11 cellular contexts compared by ENCODE assay signal in the genomic region with DNA sequence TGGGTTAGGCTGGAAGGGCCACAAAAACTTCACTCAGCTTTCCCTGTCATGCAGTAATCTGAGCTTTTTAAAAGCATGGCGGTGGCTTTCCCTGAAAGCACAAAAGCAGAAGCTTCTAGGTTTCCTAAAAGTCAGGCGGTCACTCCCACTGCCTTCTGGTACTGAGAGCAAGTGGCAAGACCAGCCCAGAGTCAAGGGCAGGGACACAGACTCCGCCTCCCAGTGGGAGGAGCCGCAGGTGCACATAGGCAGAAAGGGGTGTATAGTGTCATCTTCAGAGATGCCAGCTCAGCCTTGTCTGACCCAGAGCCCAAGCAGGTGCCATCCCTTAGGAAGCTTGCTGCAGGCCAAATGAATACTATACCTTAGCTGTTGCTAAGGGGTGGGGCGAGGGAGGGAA. TPM values are rescaled to one million over a fixed set of nuclear protein-coding genes. Genes with fewer than 3 reads are reported as not detected.
DNase-seq lines count a peak whose midpoint lies in the region; ATAC-seq, FAIRE-seq and TF ChIP-seq lines count a peak whose summit lies in the region.
"Had no signal": no experiment of that assay in that cellular context is flagged by ENCODE, and none has a peak within 500 bp of the region (broad histone marks: within the 10 kb centered on the region; RNA-seq: fewer than 3 reads in every experiment).

No MANE protein-coding gene starts in this region.

- no peak for FAIRE-seq in GM12878 (lab: Jason Lieb, UNC)

- TF ChIP-seq RAD21 in GM12878 (IDR thresholded peaks at IDR 0.05; ENCODE audit: insufficient read depth, low read depth, low read length), result no peak

- H2AFZ ChIP-seq in GM12878 (ENCODE audit: control insufficient read depth, low read depth, low read length), result no peak overlapping the region
- peak overlapping the region; percentile 59 for H2AFZ ChIP-seq in parathyroid adenoma

- ATAC-seq in GM12878 (peak; percentile 75), GM21447 (IDR thresholded peaks at IDR 0.05; ENCODE audit: unreplicated experiment) (no peak), GM21528 (IDR thresholded peaks at IDR 0.05; ENCODE audit: low FRiP score, unreplicated experiment) (no peak)

- in situ Hi-C loops in GM12878 (cut with MboI), result no loop called here

- no peak for TF ChIP-seq EP300 in GM12878 (IDR thresholded peaks at IDR 0.05; ENCODE audit: borderline replicate concordance in 1 of 2, control insufficient read depth in 1 of 2, low read depth in 2 of 2, low read length in 2 of 2)

- no peaks in the 10 kb centered on the region for H4K20me1 ChIP-seq in GM12878 (ENCODE audit: control insufficient read depth, insufficient read depth)

- TF ChIP-seq CTCF in NB4 (IDR thresholded peaks at IDR 0.05; ENCODE audit: low read depth, low read length), result no peak
- no peak for TF ChIP-seq CTCF in GM12878 (IDR thresholded peaks at IDR 0.05 in 2 of 3, conservative IDR thresholded peaks at IDR 0.05 in 1 of 3; ENCODE audit: control insufficient read depth in 2 of 3, extremely low read depth in 1 of 3, insufficient read depth in 1 of 3, low read depth in 3 of 3, low read length in 3 of 3)
- TF ChIP-seq CTCF in parathyroid adenoma (IDR thresholded peaks at IDR 0.05), result no peak

- intact Hi-C loops in GM12878 (cut with micrococcal nuclease; ENCODE audit: unreplicated experiment), result no loop called here

- SMC1A ChIA-PET in GM12878 (lab: Charles Lee; ENCODE audit: uncharacterized antibody, unreplicated experiment), result interaction anchor here (0.9 to 1.5 kb wide), 5 partner anchors 12 to 169 kb away, joined by 3 to 4 read pairs (median 3); partner anchors contain the start of gene RPS10

- H3K9ac ChIP-seq in GM12878 (ENCODE audit: control insufficient read depth, insufficient read depth, low read length) (no peak overlapping the region), parathyroid adenoma (no peak overlapping the region)

- POLR2A ChIA-PET in GM12878 (lab: Charles Lee), result interaction anchor here (0.6 kb wide), 1 partner anchor 17 kb away, joined by 3 read pairs; no protein-coding TSS in a partner anchor

- no peak for TF ChIP-seq POLR2A in NB4 (IDR thresholded peaks at IDR 0.05; ENCODE audit: extremely low read depth, insufficient read length)
- TF ChIP-seq POLR2A in GM12878 (IDR thresholded peaks at IDR 0.05; ENCODE audit: low read depth, low read length), result no peak

- 40% methylated on average over 5 of the region's 5 CpGs for WGBS in GM12878 (ENCODE audit: insufficient coverage, insufficient replicate concordance, low lambda C conversion rate, missing lambda C conversion rate)

- H3K9me3 ChIP-seq in GM12878 (replicated peaks; ENCODE audit: control insufficient read depth, insufficient read depth, low read length) (no peaks in the 10 kb centered on the region), parathyroid adenoma (ENCODE audit: control insufficient read depth, low read length) (no peaks in the 10 kb centered on the region)

- H3K36me3 ChIP-seq in GM12878 (ENCODE audit: control insufficient read depth in 2 of 2, insufficient read depth in 2 of 2, low read length in 1 of 2) (no peaks in the 10 kb centered on the region), parathyroid adenoma (ENCODE audit: control insufficient read depth, insufficient read depth, low read length) (no peaks in the 10 kb centered on the region)

- H3K27ac ChIP-seq in GM12878 (ENCODE audit: control insufficient read depth, insufficient read depth), result no peak overlapping the region
- no peak overlapping the region for H3K27ac ChIP-seq in parathyroid adenoma

- H3K79me2 ChIP-seq in GM12878 (ENCODE audit: control insufficient read depth, insufficient read depth, low read length), result no peaks in the 10 kb centered on the region
- H3K79me2 ChIP-seq in parathyroid adenoma, result no peaks in the 10 kb centered on the region

- BruUV-seq in GM12878 (replicated peaks; lab: Mats Ljungman, UMichigan), result no TSS peak

- H3K4me3 ChIP-seq in NB4 (ENCODE audit: low read depth, low read length), result no peak overlapping the region
- H3K4me3 ChIP-seq in GM12878, result no peak overlapping the region
- no peak overlapping the region for H3K4me3 ChIP-seq in parathyroid adenoma (ENCODE audit: low read depth, low read length)

- H3K4me2 ChIP-seq in GM12878 (ENCODE audit: control insufficient read depth, insufficient read depth) (no peak overlapping the region), parathyroid adenoma (ENCODE audit: low read length) (no peak overlapping the region)

- CTCF ChIA-PET in GM12878 (lab: Yijun Ruan, JAX), result interaction anchor here (0.7 to 2.5 kb wide), 2 partner anchors 12 to 162 kb away, joined by 3 to 11 read pairs; no protein-coding TSS in a partner anchor

- H3K4me1 ChIP-seq in GM12878 (ENCODE audit: control insufficient read depth, insufficient read depth, low read length) (no peaks in the 10 kb centered on the region), parathyroid adenoma (peaks cover 2% of the 10 kb centered on the region)

- RAD21 ChIA-PET in GM12878 (lab: Charles Lee; ENCODE audit: unreplicated experiment), result no interaction called here

- DNase-seq in NCI-H510A treated with DMSO at 0.1 percent for 48 hours (lab: John Stamatoyannopoulos, UW), result peak; percentile 59
- DNase-seq in NCI-H510A (lab: John Stamatoyannopoulos, UW), result no peak
- DNase-seq in NB4 (ENCODE audit: low read depth), result peak; percentile 48
- no peak for DNase-seq in GM12878 (ENCODE audit: low read depth, low spot score)
- DNase-seq in nucleus accumbens (lab: John Stamatoyannopoulos, UW), result no peak
- DNase-seq: effector CD8-positive, alpha-beta T cell; immature natural killer cell had no signal

- no peaks in the 10 kb centered on the region for H3K27me3 ChIP-seq in GM12878 (replicated peaks in 1 of 2; ENCODE audit: control insufficient read depth in 2 of 2, insufficient read depth in 2 of 2, low read length in 1 of 2)
- no peaks in the 10 kb centered on the region for H3K27me3 ChIP-seq in parathyroid adenoma (ENCODE audit: control insufficient read depth, insufficient read depth, low read length)

RNA-seq across cellular contexts. Expression of gene PACSIN1, which starts 18.0 kb away (rescaled TPM):
- 2.1 and 3.9 TPM in 2 replicates for total RNA-seq in GM12878 (2013; cell fraction: nucleolus; rRNA removed)
- total RNA-seq in GM12878 (2014; rRNA removed) (3.6 and 5.1 TPM in 2 replicates), GM12878 (2014; rRNA removed; fragmentation: Illumina TruSeq; extraction: Trizol) (1.9 and 2.1 TPM in 2 replicates), GM12878 (2021) (8.9 and 9.4 TPM in 2 replicates)
- 0.25 TPM for polyA plus RNA-seq in GM12878 (2011; ENCODE audit: low read depth)
- polyA plus RNA-seq in GM12878 (2011; rRNA removed) (6.9 and 7.5 TPM in 2 replicates), GM12878 (2014; fragmentation: Illumina TruSeq; extraction: Trizol) (3.3 and 4.8 TPM in 2 replicates), GM12878 (2014; fragmentation: Nextera tagmentation; extraction: Ambion mirVana) (under 1 TPM; 0.50 to 0.75 TPM), GM12878 (2014; rRNA removed) (6.8 and 6.9 TPM in 2 replicates), GM12878 (2016; fragmentation: Nextera tagmentation; extraction: Ambion mirVana) (1 to 10 TPM; 1.7 to 2.0 TPM)
- 9.0 and 10.1 TPM in 2 replicates for polyA plus RNA-seq in GM12878 (2011; cell fraction: cytosol; rRNA removed)
- polyA plus RNA-seq in GM12878 (2011; cell fraction: nucleus; rRNA removed), result 22.5 and 29.3 TPM in 2 replicates
- 1.2 and 1.4 TPM in 2 replicates for polyA plus RNA-seq in GM12878 (2012)
- 5.2 and 8.2 TPM in 2 replicates for polyA minus RNA-seq in GM12878 (2011; rRNA and poly(A)+ RNA removed)
- 4.1 and 5.1 TPM in 2 replicates for polyA minus RNA-seq in GM12878 (2011; cell fraction: cytosol; rRNA and poly(A)+ RNA removed)
- 3.9 and 4.7 TPM in 2 replicates for polyA minus RNA-seq in GM12878 (2011; cell fraction: nucleus; rRNA and poly(A)+ RNA removed)
- total RNA-seq: RPMI7951 had no signal

RNA-seq across cellular contexts. Expression of gene RPS10, which starts 22.0 kb away (rescaled TPM):
- total RNA-seq in GM12878 (2013; cell fraction: nucleolus; rRNA removed), result 360 and 401 TPM in 2 replicates
- total RNA-seq in GM12878 (2014; rRNA removed) (3,265 and 3,625 TPM in 2 replicates), GM12878 (2014; rRNA removed; fragmentation: Illumina TruSeq; extraction: Trizol) (3,150 and 3,233 TPM in 2 replicates), GM12878 (2021) (2,325 and 2,481 TPM in 2 replicates)
- 8,423 TPM for polyA plus RNA-seq in GM12878 (2011; ENCODE audit: low read depth)
- polyA plus RNA-seq in GM12878 (2011; rRNA removed) (2,575 and 3,799 TPM in 2 replicates), GM12878 (2014; fragmentation: Illumina TruSeq; extraction: Trizol) (3,495 and 3,970 TPM in 2 replicates), GM12878 (2014; fragmentation: Nextera tagmentation; extraction: Ambion mirVana) (1,000 to 10,000 TPM; 2,067 to 2,394 TPM), GM12878 (2014; rRNA removed) (3,767 and 4,060 TPM in 2 replicates), GM12878 (2016; fragmentation: Nextera tagmentation; extraction: Ambion mirVana) (1,000 to 10,000 TPM; 1,546 to 1,554 TPM)
- 6,646 and 9,086 TPM in 2 replicates for polyA plus RNA-seq in GM12878 (2011; cell fraction: cytosol; rRNA removed)
- 1,492 and 1,706 TPM in 2 replicates for polyA plus RNA-seq in GM12878 (2011; cell fraction: nucleus; rRNA removed)
- polyA plus RNA-seq in GM12878 (2012), result 3,794 and 4,086 TPM in 2 replicates
- 1,866 and 2,585 TPM in 2 replicates for polyA minus RNA-seq in GM12878 (2011; rRNA and poly(A)+ RNA removed)
- polyA minus RNA-seq in GM12878 (2011; cell fraction: cytosol; rRNA and poly(A)+ RNA removed), result 439 and 466 TPM in 2 replicates
- 136 and 165 TPM in 2 replicates for polyA minus RNA-seq in GM12878 (2011; cell fraction: nucleus; rRNA and poly(A)+ RNA removed)

RNA-seq across cellular contexts. Expression of gene NUDT3, which starts 55.4 kb away (rescaled TPM):
- 32.2 and 32.9 TPM in 2 replicates for total RNA-seq in GM12878 (2013; cell fraction: nucleolus; rRNA removed)
- 27.3 and 32.4 TPM in 2 replicates for total RNA-seq in GM12878 (2014; rRNA removed)
- total RNA-seq in GM12878 (2014; rRNA removed; fragmentation: Illumina TruSeq; extraction: Trizol), result 32.1 and 32.3 TPM in 2 replicates
- 27.8 and 28.5 TPM in 2 replicates for total RNA-seq in GM12878 (2021)
- polyA plus RNA-seq in GM12878 (2011; ENCODE audit: low read depth), result 4.2 TPM
- polyA plus RNA-seq in GM12878 (2011; rRNA removed), result 17.9 and 20.9 TPM in 2 replicates
- 10.5 and 11.0 TPM in 2 replicates for polyA plus RNA-seq in GM12878 (2011; cell fraction: cytosol; rRNA removed)
- 8.2 and 10.1 TPM in 2 replicates for polyA plus RNA-seq in GM12878 (2011; cell fraction: nucleus; rRNA removed)
- 4.6 and 5.9 TPM in 2 replicates for polyA plus RNA-seq in GM12878 (2012)
- polyA plus RNA-seq in GM12878 (2014; fragmentation: Illumina TruSeq; extraction: Trizol), result 28.5 and 34.7 TPM in 2 replicates
- 10 to 100 TPM in 1 of 2 experiments, 1 to 10 TPM in 1; 2.4 to 23.6 TPM for polyA plus RNA-seq in GM12878 (2014; fragmentation: Nextera tagmentation; extraction: Ambion mirVana)
- 25.8 and 27.6 TPM in 2 replicates for polyA plus RNA-seq in GM12878 (2014; rRNA removed)
- polyA plus RNA-seq in GM12878 (2016; fragmentation: Nextera tagmentation; extraction: Ambion mirVana), result 10 to 100 TPM; 13.8 to 14.2 TPM
- 22.7 and 22.9 TPM in 2 replicates for polyA minus RNA-seq in GM12878 (2011; rRNA and poly(A)+ RNA removed)
- 8.3 and 10.4 TPM in 2 replicates for polyA minus RNA-seq in GM12878 (2011; cell fraction: cytosol; rRNA and poly(A)+ RNA removed)
- polyA minus RNA-seq in GM12878 (2011; cell fraction: nucleus; rRNA and poly(A)+ RNA removed), result 3.4 and 5.5 TPM in 2 replicates

Comparison
In these comparisons a context has a peak if more than half of its experiments do, and no peak if none do; other contexts are left out.
1. DNase-seq: peak in NCI-H510A treated with DMSO at 0.1 percent for 48 hours (single experiment) and NB4 (single experiment); none in NCI-H510A (single experiment), GM12878 (single experiment) and nucleus accumbens (0 of 56).